In the genomic region with DNA sequence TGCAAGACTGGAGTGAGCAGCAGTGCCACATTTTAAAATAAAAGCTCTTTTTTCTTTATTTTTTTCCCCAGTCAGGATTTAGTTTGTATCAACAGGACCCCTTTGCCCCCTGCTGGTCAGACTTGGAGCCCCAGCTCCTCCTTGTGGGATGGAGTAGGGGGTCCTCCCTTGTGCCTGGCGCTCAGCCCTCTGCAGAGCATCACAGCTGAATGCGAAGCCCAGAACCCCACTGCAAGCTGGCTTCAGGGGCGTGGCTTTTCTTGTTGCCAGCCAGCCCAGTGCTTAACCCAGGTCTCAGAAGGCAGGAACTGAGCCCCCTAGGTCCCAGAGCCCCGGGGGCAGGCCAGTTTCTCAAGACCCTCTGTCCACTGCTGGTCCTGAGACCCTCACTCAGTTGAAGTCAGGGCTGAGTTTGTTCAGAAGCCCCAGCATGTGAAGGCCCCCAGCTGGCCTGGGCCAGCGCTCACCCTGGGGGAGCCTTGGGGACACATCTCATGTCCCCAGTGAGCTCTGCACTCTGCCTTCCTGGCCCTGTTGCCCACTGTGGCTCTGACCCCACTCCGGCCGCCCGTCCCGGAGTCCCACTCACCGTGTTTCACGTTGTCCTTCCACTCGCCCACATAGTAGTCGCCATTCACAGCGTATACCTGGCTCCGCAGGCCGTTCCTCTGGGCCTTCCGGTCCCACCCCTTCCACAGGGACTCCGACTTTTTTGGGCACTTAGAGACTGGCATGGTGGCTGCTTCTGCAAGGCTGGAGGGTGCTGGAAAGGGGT, we compare ENCODE assay signal across 9 cellular contexts. TPM values are rescaled to one million over a fixed set of nuclear protein-coding genes. Genes with fewer than 3 reads are reported as not detected.
DNase-seq lines count a peak whose midpoint lies in the region; ATAC-seq, FAIRE-seq and TF ChIP-seq lines count a peak whose summit lies in the region.
"Had no signal": no experiment of that assay in that cellular context is flagged by ENCODE, and none has a peak within 500 bp of the region (broad histone marks: within the 10 kb centered on the region; RNA-seq: fewer than 3 reads in every experiment).

No MANE protein-coding gene starts in this region.

- in situ Hi-C loops in ACHN (cut with HindIII; ENCODE audit: low pct_ligation_motif_present, low pct_unique_long_range_greater_than_20kb, low sequenced_read_pairs) (no loop called here), K562 (cut with MboI) (no loop called here)

- H3K79me2 ChIP-seq in K562 (ENCODE audit: control insufficient read depth, insufficient read depth, low read length), result peaks cover 13% of the 10 kb centered on the region

- no peaks in the 10 kb centered on the region for H3K9me1 ChIP-seq in K562 (ENCODE audit: control insufficient read depth, insufficient read depth, low read length)

- no peak overlapping the region for H3K4me2 ChIP-seq in K562 (ENCODE audit: insufficient read depth, low read length)

- H3K9me3 ChIP-seq in T-helper 17 cell (ENCODE audit: control insufficient read depth, low read length, poor library complexity, severe bottlenecking) (no peaks in the 10 kb centered on the region), K562 (replicated peaks; ENCODE audit: control insufficient read depth, insufficient read depth, low read depth, low read length) (no peaks in the 10 kb centered on the region), uterus (no peaks in the 10 kb centered on the region)
- H3K9me3 ChIP-seq: HAP-1 had no signal

- ATAC-seq in T-helper 17 cell (no peak), K562 (no peak)

- TF ChIP-seq RAD21 in K562 (CRISPR knock-in tag; conservative IDR thresholded peaks at IDR 0.05 in 1 of 2, IDR thresholded peaks at IDR 0.05 in 1 of 2), result peak; percentile 45 to 62

- CTCF ChIA-PET in K562 (lab: Yijun Ruan, JAX; ENCODE audit: low intra/inter-chr PET ratio), result interaction anchor here (0.7 to 2.2 kb wide), 3 partner anchors 115 to 169 kb away, joined by 3 to 14 read pairs (median 8); no protein-coding TSS in a partner anchor

- H3K4me3 ChIP-seq in GM12875 (ENCODE audit: low read depth, low read length) (no peak overlapping the region), K562 (no peak overlapping the region), uterus (no peak overlapping the region)
- H3K4me3 ChIP-seq: HAP-1 had no signal

- TF ChIP-seq POLR2A in K562 (conservative IDR thresholded peaks at IDR 0.05) (no peak), uterus (IDR thresholded peaks at IDR 0.05) (no peak), GM12891 (IDR thresholded peaks at IDR 0.05; ENCODE audit: low read depth, low read length) (no peak)

- H3K27ac Mint-ChIP-seq in T-helper 17 cell, result peak overlapping the region; percentile 100

- peak; percentile 56 for TF ChIP-seq CTCF in GM12875 (IDR thresholded peaks at IDR 0.05; ENCODE audit: borderline replicate concordance, insufficient read depth, low read depth, low read length)
- TF ChIP-seq CTCF in K562 (IDR thresholded peaks at IDR 0.05 in 2 of 3, conservative IDR thresholded peaks at IDR 0.05 in 1 of 3; ENCODE audit: insufficient read depth in 2 of 3, low read depth in 1 of 3, low read length in 3 of 3), result peak; percentile 60 to 76 (median 66)
- peak; percentile 37 to 42 (median 40) for TF ChIP-seq CTCF in uterus (IDR thresholded peaks at IDR 0.05)

- 92% methylated on average over 13 of the region's 18 CpGs for WGBS in K562 (ENCODE audit: insufficient coverage, low coverage, missing lambda C conversion rate)

- peaks cover 38% of the 10 kb centered on the region for H3K4me1 Mint-ChIP-seq in T-helper 17 cell

- peaks cover 12% of the 10 kb centered on the region; the same call in 2 of the 3 replicates for H3K36me3 ChIP-seq in K562 (ENCODE audit: control insufficient read depth, insufficient read depth, low read length)
- no peaks in the 10 kb centered on the region for H3K36me3 ChIP-seq in uterus

- H3K9ac ChIP-seq in K562 (ENCODE audit: insufficient read depth in 1 of 2, low read depth in 2 of 2, low read length in 2 of 2), result peak overlapping the region in 1 of 2 experiments; percentile 41; a peak in 2 of 4 replicates

- FAIRE-seq in K562 (lab: Jason Lieb, UNC) (no peak), GM12891 (lab: Jason Lieb, UNC) (no peak)

- no peaks in the 10 kb centered on the region for H3K27me3 ChIP-seq in K562 (ENCODE audit: control insufficient read depth in 2 of 2, insufficient read depth in 2 of 2, low read length in 2 of 2)
- H3K27me3 ChIP-seq in uterus, result no peaks in the 10 kb centered on the region

- H3K27ac ChIP-seq in K562 (ENCODE audit: extremely low read depth, low read depth, low read length), result no peak overlapping the region
- no peak overlapping the region for H3K27ac ChIP-seq in uterus

- peaks cover 2% of the 10 kb centered on the region for H3K36me3 Mint-ChIP-seq in T-helper 17 cell (ENCODE audit: low read depth)

- H3K4me3 Mint-ChIP-seq in T-helper 17 cell, result peak overlapping the region; percentile 67

- no peak for TF ChIP-seq EP300 in K562 (IDR thresholded peaks at IDR 0.05; ENCODE audit: low read length)

- H4K20me1 ChIP-seq in K562 (replicated peaks; ENCODE audit: control insufficient read depth, insufficient read depth, low read length), result no peaks in the 10 kb centered on the region

- DNase-seq in ACHN (peak; percentile 64), T-helper 17 cell (peak; percentile 30 to 40 (median 31)), K562 (ENCODE audit: extremely low read depth in 1 of 4, low spot score in 3 of 4) (peak; percentile 40 to 57 (median 44)), lung microvascular endothelial cell (ENCODE audit: low read depth in 2 of 2) (peak; percentile 59 to 68), uterus (no peak), ureter (ENCODE audit: low spot score) (no peak), GM12891 (ENCODE audit: insufficient read length, low spot score) (no peak)

- intact Hi-C loops in K562 (cut with micrococcal nuclease), result loop anchor here (2.0 kb wide), 1 partner anchor 116 kb away; no protein-coding TSS in a partner anchor
- intact Hi-C loops in uterus (cut with DNase I; ENCODE audit: low total_unique reads), result loop anchor here (10.0 kb wide), 1 partner anchor 174 kb away; no protein-coding TSS in a partner anchor

- POLR2A ChIA-PET in K562 (lab: Yijun Ruan, JAX), result interaction anchor here (0.5 to 1.8 kb wide), 4 partner anchors 117 to 571 kb away, joined by 3 to 8 read pairs (median 3); no protein-coding TSS in a partner anchor

- no peaks in the 10 kb centered on the region for H3K27me3 Mint-ChIP-seq in T-helper 17 cell

- H2AFZ ChIP-seq in K562 (ENCODE audit: low read depth, low read length), result no peak overlapping the region

- H3K4me1 ChIP-seq in K562 (replicated peaks in 1 of 2; ENCODE audit: control insufficient read depth in 2 of 2, insufficient read depth in 2 of 2, low read length in 2 of 2), result peaks cover 2 to 36% of the 10 kb centered on the region in 2 experiments; a peak in 3 of 5 replicates
- H3K4me1 ChIP-seq in uterus, result no peaks in the 10 kb centered on the region
- H3K4me1 ChIP-seq: HAP-1 had no signal

- no TSS peak for BruUV-seq in K562 (replicated peaks; lab: Mats Ljungman, UMichigan)

RNA-seq across cellular contexts. Expression of a gene that starts 0.5 kb away (rescaled TPM):
- total RNA-seq in T-helper 17 cell (1 to 10 TPM; 8.5 to 9.5 TPM), K562 (2014; rRNA removed) (0.09 and 0.12 TPM in 2 replicates), K562 (2014; rRNA removed; fragmentation: Illumina TruSeq; extraction: Trizol) (0.22 and 0.26 TPM in 2 replicates), K562 (2015; rRNA removed; fragmentation: Illumina TruSeq; extraction: Trizol) (0.11 TPM in 2 replicates), K562 (2021) (0.22 TPM in 2 replicates), lung microvascular endothelial cell (under 0.01 and 0.44 TPM in 2 replicates), uterus (1 to 10 TPM in 1 of 4 donors, under 1 TPM in 1, not detected in 2; 0.27 to 1.9 TPM), ureter (1.8 TPM)
- total RNA-seq in K562 (2011; cell fraction: chromatin; rRNA removed; ENCODE audit: low replicate concordance), result 0.14 and 0.25 TPM in 2 replicates
- total RNA-seq in K562 (2011; cell fraction: nucleolus; rRNA removed), result 0.17 TPM in 1 of 2 replicates, not detected in the other
- 0.31 TPM in 1 of 2 replicates, not detected in the other for total RNA-seq in K562 (2011; cell fraction: nucleoplasm; rRNA removed)
- polyA plus RNA-seq in K562 (2011; rRNA removed) (0.20 and 0.28 TPM in 2 replicates), K562 (2014; fragmentation: Illumina TruSeq; extraction: Trizol) (0.19 and 0.32 TPM in 2 replicates), K562 (2014; fragmentation: Nextera tagmentation; extraction: Ambion mirVana) (under 1 TPM; 0.25 to 0.27 TPM), K562 (2014; rRNA removed) (0.12 and 0.15 TPM in 2 replicates)
- 0.32 and 0.39 TPM in 2 replicates for polyA plus RNA-seq in K562 (2011; cell fraction: cytosol; rRNA removed)
- 0.07 and 0.29 TPM in 2 replicates for polyA plus RNA-seq in K562 (2011; cell fraction: nucleus; rRNA removed)
- polyA plus RNA-seq in K562 (2012), result 0.18 and 0.25 TPM in 2 replicates
- polyA minus RNA-seq in K562 (2011; rRNA and poly(A)+ RNA removed), result 0.11 TPM in 1 of 2 replicates, not detected in the other
- not detected in 2 replicates for polyA minus RNA-seq in K562 (2011; cell fraction: cytosol; rRNA and poly(A)+ RNA removed)
- not detected in 2 replicates for polyA minus RNA-seq in K562 (2011; cell fraction: nucleus; rRNA and poly(A)+ RNA removed)
- polyA plus RNA-seq in GM12891 (2012; ENCODE audit: low read depth, missing spikeins), result 0.39 TPM

RNA-seq across cellular contexts. Expression of a gene that starts 42.6 kb away (rescaled TPM):
- total RNA-seq in T-helper 17 cell, result 10 to 100 TPM; 51.3 to 52.0 TPM
- 8.2 and 28.4 TPM in 2 replicates for total RNA-seq in K562 (2011; cell fraction: chromatin; rRNA removed; ENCODE audit: low replicate concordance)
- total RNA-seq in K562 (2011; cell fraction: nucleolus; rRNA removed), result 44.5 and 57.0 TPM in 2 replicates
- 25.6 and 29.5 TPM in 2 replicates for total RNA-seq in K562 (2011; cell fraction: nucleoplasm; rRNA removed)
- 9.8 and 13.2 TPM in 2 replicates for total RNA-seq in K562 (2014; rRNA removed)
- 2.2 and 2.6 TPM in 2 replicates for total RNA-seq in K562 (2014; rRNA removed; fragmentation: Illumina TruSeq; extraction: Trizol)
- 9.3 and 9.4 TPM in 2 replicates for total RNA-seq in K562 (2015; rRNA removed; fragmentation: Illumina TruSeq; extraction: Trizol)
- total RNA-seq in K562 (2021), result 23.8 and 24.4 TPM in 2 replicates
- polyA plus RNA-seq in K562 (2011; rRNA removed), result 9.3 and 15.7 TPM in 2 replicates
- 18.2 and 58.0 TPM in 2 replicates for polyA plus RNA-seq in K562 (2011; cell fraction: cytosol; rRNA removed)
- 9.6 and 14.9 TPM in 2 replicates for polyA plus RNA-seq in K562 (2011; cell fraction: nucleus; rRNA removed)
- polyA plus RNA-seq in K562 (2012), result 25.0 and 36.1 TPM in 2 replicates
- polyA plus RNA-seq in K562 (2014; fragmentation: Illumina TruSeq; extraction: Trizol), result 5.5 and 16.0 TPM in 2 replicates
- polyA plus RNA-seq in K562 (2014; fragmentation: Nextera tagmentation; extraction: Ambion mirVana), result 1 to 10 TPM; 2.9 to 3.7 TPM
- polyA plus RNA-seq in K562 (2014; rRNA removed), result 18.1 and 26.9 TPM in 2 replicates
- polyA minus RNA-seq in K562 (2011; rRNA and poly(A)+ RNA removed), result 5.4 and 7.7 TPM in 2 replicates
- polyA minus RNA-seq in K562 (2011; cell fraction: cytosol; rRNA and poly(A)+ RNA removed), result 29.4 and 32.0 TPM in 2 replicates
- 7.9 and 9.3 TPM in 2 replicates for polyA minus RNA-seq in K562 (2011; cell fraction: nucleus; rRNA and poly(A)+ RNA removed)
- total RNA-seq in lung microvascular endothelial cell, result 6.5 and 7.5 TPM in 2 replicates
- 10 to 100 TPM in 3 of 4 donors, 1 to 10 TPM in 1; 1.8 to 20.0 (median 13.8) TPM for total RNA-seq in uterus
- total RNA-seq in ureter, result 13.6 TPM
- polyA plus RNA-seq in GM12891 (2012; ENCODE audit: low read depth, missing spikeins), result 16.9 TPM

RNA-seq across cellular contexts. Expression of a gene that starts 43.6 kb away (rescaled TPM):
- total RNA-seq in T-helper 17 cell (1 to 10 TPM; 6.9 to 7.0 TPM), K562 (2014; rRNA removed) (9.0 and 11.2 TPM in 2 replicates), K562 (2014; rRNA removed; fragmentation: Illumina TruSeq; extraction: Trizol) (4.7 and 7.4 TPM in 2 replicates), K562 (2015; rRNA removed; fragmentation: Illumina TruSeq; extraction: Trizol) (6.5 and 7.0 TPM in 2 replicates), K562 (2021) (17.0 and 18.6 TPM in 2 replicates), lung microvascular endothelial cell (2.8 and 5.0 TPM in 2 replicates), uterus (10 to 100 TPM in 3 of 4 donors, 1 to 10 TPM in 1; 1.0 to 35.2 (median 19.6) TPM), ureter (16.7 TPM)
- 35.7 and 82.7 TPM in 2 replicates for total RNA-seq in K562 (2011; cell fraction: chromatin; rRNA removed; ENCODE audit: low replicate concordance)
- total RNA-seq in K562 (2011; cell fraction: nucleolus; rRNA removed), result 44.5 and 46.5 TPM in 2 replicates
- total RNA-seq in K562 (2011; cell fraction: nucleoplasm; rRNA removed), result 44.1 and 47.5 TPM in 2 replicates
- polyA plus RNA-seq in K562 (2011; rRNA removed) (7.2 and 11.4 TPM in 2 replicates), K562 (2014; fragmentation: Illumina TruSeq; extraction: Trizol) (10.1 and 11.4 TPM in 2 replicates), K562 (2014; fragmentation: Nextera tagmentation; extraction: Ambion mirVana) (1 to 10 TPM; 1.7 to 3.8 TPM), K562 (2014; rRNA removed) (12.2 and 18.5 TPM in 2 replicates)
- polyA plus RNA-seq in K562 (2011; cell fraction: cytosol; rRNA removed), result 10.3 and 15.3 TPM in 2 replicates
- 28.6 and 45.5 TPM in 2 replicates for polyA plus RNA-seq in K562 (2011; cell fraction: nucleus; rRNA removed)
- 6.7 and 14.1 TPM in 2 replicates for polyA plus RNA-seq in K562 (2012)
- polyA minus RNA-seq in K562 (2011; rRNA and poly(A)+ RNA removed), result 13.6 and 16.5 TPM in 2 replicates
- 7.0 and 11.8 TPM in 2 replicates for polyA minus RNA-seq in K562 (2011; cell fraction: cytosol; rRNA and poly(A)+ RNA removed)
- polyA minus RNA-seq in K562 (2011; cell fraction: nucleus; rRNA and poly(A)+ RNA removed), result 8.1 and 13.1 TPM in 2 replicates
- 5.2 TPM for polyA plus RNA-seq in GM12891 (2012; ENCODE audit: low read depth, missing spikeins)

Comparison
In these comparisons a context has a peak if more than half of its experiments do, and no peak if none do; other contexts are left out.
1. DNase-seq: peak in ACHN (single experiment), T-helper 17 cell (3 of 3), K562 (4 of 4) and lung microvascular endothelial cell (2 of 2); none in uterus (0 of 2), ureter (single experiment) and GM12891 (single experiment).
2. Peak in every context shown above with its lines, with median percentiles within 50 percentile points of each other: CTCF ChIP-seq.